In the genomic region with DNA sequence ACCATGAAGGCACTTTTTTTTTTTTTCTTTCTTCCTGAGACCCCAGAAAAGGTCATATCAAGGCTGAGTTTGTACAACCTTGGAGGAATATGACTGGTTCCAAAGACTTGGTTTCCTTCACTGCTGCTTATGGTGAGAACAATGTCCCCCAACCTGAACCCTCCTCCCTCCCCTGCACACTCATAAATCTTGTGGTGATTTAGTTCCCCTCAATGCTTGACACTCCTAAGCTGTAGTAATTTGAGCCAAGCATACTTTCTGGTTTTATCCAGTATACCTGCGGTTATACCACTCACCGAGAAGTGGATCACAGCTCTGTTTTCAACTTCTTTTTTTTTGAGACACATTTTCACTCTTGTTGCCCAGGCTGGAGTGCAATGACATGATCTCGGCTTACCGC, we compare ENCODE assay signal across 10 cellular contexts.
DNase-seq lines count a peak whose midpoint lies in the region; ATAC-seq and TF ChIP-seq lines count a peak whose summit lies in the region.
"Had no signal": no experiment of that assay in that cellular context is flagged by ENCODE, and none has a peak within 500 bp of the region (broad histone marks: within the 10 kb centered on the region; RNA-seq: fewer than 3 reads in every experiment).

No MANE protein-coding gene starts in this region.

- peaks cover 66% of the 10 kb centered on the region for H3K27me3 Mint-ChIP-seq in progenitor cell of endocrine pancreas

- H3K4me3 Mint-ChIP-seq in progenitor cell of endocrine pancreas (ENCODE audit: low read depth) = peak overlapping the region; percentile 64

- no peaks in the 10 kb centered on the region for H3K36me3 ChIP-seq in adrenal gland (replicated peaks in 1 of 2)
- no peaks in the 10 kb centered on the region for H3K36me3 ChIP-seq in mucosa of descending colon (ENCODE audit: low read depth)

- H3K27ac ChIP-seq in adrenal gland = peak overlapping the region in 3 of 5 donors; percentile 95 to 100 (median 98)

- peaks cover 29% of the 10 kb centered on the region for H3K4me1 Mint-ChIP-seq in progenitor cell of endocrine pancreas (ENCODE audit: low read depth)

- TF ChIP-seq CTCF in adrenal gland (IDR thresholded peaks at IDR 0.05) = no peak
- no peak for TF ChIP-seq CTCF in progenitor cell of endocrine pancreas (IDR thresholded peaks at IDR 0.05; ENCODE audit: unreplicated experiment)
- no peak for TF ChIP-seq CTCF in mucosa of descending colon (IDR thresholded peaks at IDR 0.05)

- ATAC-seq in mucosa of descending colon (no peak), GM18858 (IDR thresholded peaks at IDR 0.05; ENCODE audit: unreplicated experiment) (no peak)

- no peaks in the 10 kb centered on the region for H3K27me3 ChIP-seq in adrenal gland

- H3K9me3 Mint-ChIP-seq in progenitor cell of endocrine pancreas (ENCODE audit: low read depth) = no peaks in the 10 kb centered on the region

- no peaks in the 10 kb centered on the region for H3K9me3 ChIP-seq in adrenal gland (replicated peaks in 1 of 3)
- no peaks in the 10 kb centered on the region for H3K9me3 ChIP-seq in mucosa of descending colon

- no peak for TF ChIP-seq POLR2A in adrenal gland (IDR thresholded peaks at IDR 0.05)

- no peak overlapping the region for H3K4me3 ChIP-seq in adrenal gland
- H3K4me3 ChIP-seq in mucosa of descending colon = no peak overlapping the region

- 93 to 98% (median 96%) methylated on average over 4 of the region's 4 CpGs for WGBS in adrenal gland, 4 donors

- DNase-seq in DMS153 (lab: John Stamatoyannopoulos, UW) (peak; percentile 69), NCI-H1417 treated with DMSO at 0.1 percent for 48 hours (lab: John Stamatoyannopoulos, UW) (peak; percentile 48), adrenal gland (no peak), progenitor cell of endocrine pancreas (ENCODE audit: low spot score, unreplicated experiment) (no peak), mucosa of descending colon (no peak), C1 segment of cervical spinal cord (lab: John Stamatoyannopoulos, UW) (no peak), dedifferentiated amniotic fluid mesenchymal stem cell (ENCODE audit: extremely low spot score) (no peak)
- DNase-seq: Calu3; stimulated activated CD4-positive, alpha-beta T cell treated with anti-CD3 and anti-CD28 coated beads, Interleukin-1b, Interleukin-23, amount 100 ng/mL, for 48 hours had no signal

- no peaks in the 10 kb centered on the region for H3K36me3 Mint-ChIP-seq in progenitor cell of endocrine pancreas (ENCODE audit: insufficient read depth)

- H3K4me1 ChIP-seq in adrenal gland (replicated peaks in 1 of 2) (peaks cover 0 to 16% of the 10 kb centered on the region in 2 donors), mucosa of descending colon (ENCODE audit: low read depth) (peaks cover 4% of the 10 kb centered on the region)

- H3K27ac Mint-ChIP-seq in progenitor cell of endocrine pancreas = peak overlapping the region; percentile 88

- intact Hi-C loops in adrenal gland (cut with DNase I) = loop anchor here in 1 of 2 donors (10.0 kb wide), 1 partner anchor 155 kb away; the partner anchor contains the start of gene KLF4
- intact Hi-C loops in mucosa of descending colon (cut with DNase I, micrococcal nuclease) = no loop called here

Comparison
In these comparisons a context has a peak if more than half of its experiments do, and no peak if none do; other contexts are left out.
1. DNase-seq: peak in DMS153 (single experiment) and NCI-H1417 treated with DMSO at 0.1 percent for 48 hours (single experiment); none in adrenal gland (0 of 7), progenitor cell of endocrine pancreas (single experiment), mucosa of descending colon (0 of 3), C1 segment of cervical spinal cord (0 of 14) and dedifferentiated amniotic fluid mesenchymal stem cell (single experiment).